ENCODE assay signal across 10 cellular contexts in genomic region chr13:76884167-76884566, GRCh38. TPM values are rescaled to one million over a fixed set of nuclear protein-coding genes. Genes with fewer than 3 reads are reported as not detected.
DNase-seq lines count a peak whose midpoint lies in the region; ATAC-seq and TF ChIP-seq lines count a peak whose summit lies in the region.
"Had no signal": no experiment of that assay in that cellular context is flagged by ENCODE, and none has a peak within 500 bp of the region (broad histone marks: within the 10 kb centered on the region; RNA-seq: fewer than 3 reads in every experiment).

No MANE protein-coding gene starts in this region.

- no peaks in the 10 kb centered on the region for H3K27me3 ChIP-seq in body of pancreas

- H3K4me1 Mint-ChIP-seq in stimulated activated memory B cell treated with anti-CD40 and anti-IgM and Interleukin-4, amounts not matched to agents 10 μg/mL and 1 μg/mL and 100 μg/mL, for 72 hours, result peaks cover 34% of the 10 kb centered on the region

- intact Hi-C loops in body of pancreas (cut with DNase I), result no loop called here

- H3K27ac Mint-ChIP-seq in stimulated activated memory B cell treated with anti-CD40 and anti-IgM and Interleukin-4, amounts not matched to agents 10 μg/mL and 1 μg/mL and 100 μg/mL, for 72 hours, result peak overlapping the region; percentile 71

- H3K27me3 Mint-ChIP-seq in stimulated activated memory B cell treated with anti-CD40 and anti-IgM and Interleukin-4, amounts not matched to agents 10 μg/mL and 1 μg/mL and 100 μg/mL, for 72 hours, result no peaks in the 10 kb centered on the region

- DNase-seq in DMS 273 (lab: John Stamatoyannopoulos, UW; ENCODE audit: unreplicated experiment) (peak; percentile 82), DMS 273 treated with DMSO at 0.1 percent for 48 hours (lab: John Stamatoyannopoulos, UW) (no peak), NCI-H1092 treated with DMSO at 0.1 percent for 48 hours (lab: John Stamatoyannopoulos, UW) (peak; percentile 50), body of pancreas (peak in 3 of 4 donors; percentile 35 to 49 (median 37)), islet precursor cell (peak; percentile 79)

- ATAC-seq in body of pancreas (no peak), HG03571 (IDR thresholded peaks at IDR 0.05; ENCODE audit: unreplicated experiment) (no peak), GM21360 (IDR thresholded peaks at IDR 0.05; ENCODE audit: unreplicated experiment) (no peak)
- no peak for ATAC-seq in stimulated activated memory B cell treated with anti-CD40 and anti-IgM and Interleukin-4, amounts not matched to agents 10 μg/mL and 1 μg/mL and 100 μg/mL, for 72 hours

- no peaks in the 10 kb centered on the region for H3K9me3 ChIP-seq in body of pancreas

- no peaks in the 10 kb centered on the region for H3K36me3 ChIP-seq in body of pancreas (replicated peaks in 1 of 2; ENCODE audit: insufficient read depth in 1 of 2, low read depth in 2 of 2)

- H3K4me1 ChIP-seq in body of pancreas, result peaks cover 24% of the 10 kb centered on the region

- no peaks in the 10 kb centered on the region for H3K36me3 Mint-ChIP-seq in stimulated activated memory B cell treated with anti-CD40 and anti-IgM and Interleukin-4, amounts not matched to agents 10 μg/mL and 1 μg/mL and 100 μg/mL, for 72 hours

- 39 to 52% methylated on average over 13 of the region's 13 CpGs for WGBS in body of pancreas, 2 donors

- no peak for TF ChIP-seq CTCF in body of pancreas (IDR thresholded peaks at IDR 0.05)

- peak overlapping the region in 1 of 2 donors; percentile 62 for H3K4me3 ChIP-seq in body of pancreas

- no peaks in the 10 kb centered on the region for H3K9me3 Mint-ChIP-seq in stimulated activated memory B cell treated with anti-CD40 and anti-IgM and Interleukin-4, amounts not matched to agents 10 μg/mL and 1 μg/mL and 100 μg/mL, for 72 hours

- TF ChIP-seq POLR2A in body of pancreas (IDR thresholded peaks at IDR 0.05), result no peak

- peak overlapping the region in 2 of 4 donors; percentile 72 to 85 for H3K27ac ChIP-seq in body of pancreas
- H3K27ac ChIP-seq: 22Rv1, VCaP had no signal

- peak overlapping the region; percentile 87 for H3K4me3 Mint-ChIP-seq in stimulated activated memory B cell treated with anti-CD40 and anti-IgM and Interleukin-4, amounts not matched to agents 10 μg/mL and 1 μg/mL and 100 μg/mL, for 72 hours

RNA-seq across cellular contexts. Expression of gene KCTD12, which starts 2.0 kb away (rescaled TPM):
- total RNA-seq in body of pancreas, result 10 to 100 TPM; 14.2 to 27.5 TPM
